Comparison of ENCODE assay signal across 8 cellular contexts in the genomic region with DNA sequence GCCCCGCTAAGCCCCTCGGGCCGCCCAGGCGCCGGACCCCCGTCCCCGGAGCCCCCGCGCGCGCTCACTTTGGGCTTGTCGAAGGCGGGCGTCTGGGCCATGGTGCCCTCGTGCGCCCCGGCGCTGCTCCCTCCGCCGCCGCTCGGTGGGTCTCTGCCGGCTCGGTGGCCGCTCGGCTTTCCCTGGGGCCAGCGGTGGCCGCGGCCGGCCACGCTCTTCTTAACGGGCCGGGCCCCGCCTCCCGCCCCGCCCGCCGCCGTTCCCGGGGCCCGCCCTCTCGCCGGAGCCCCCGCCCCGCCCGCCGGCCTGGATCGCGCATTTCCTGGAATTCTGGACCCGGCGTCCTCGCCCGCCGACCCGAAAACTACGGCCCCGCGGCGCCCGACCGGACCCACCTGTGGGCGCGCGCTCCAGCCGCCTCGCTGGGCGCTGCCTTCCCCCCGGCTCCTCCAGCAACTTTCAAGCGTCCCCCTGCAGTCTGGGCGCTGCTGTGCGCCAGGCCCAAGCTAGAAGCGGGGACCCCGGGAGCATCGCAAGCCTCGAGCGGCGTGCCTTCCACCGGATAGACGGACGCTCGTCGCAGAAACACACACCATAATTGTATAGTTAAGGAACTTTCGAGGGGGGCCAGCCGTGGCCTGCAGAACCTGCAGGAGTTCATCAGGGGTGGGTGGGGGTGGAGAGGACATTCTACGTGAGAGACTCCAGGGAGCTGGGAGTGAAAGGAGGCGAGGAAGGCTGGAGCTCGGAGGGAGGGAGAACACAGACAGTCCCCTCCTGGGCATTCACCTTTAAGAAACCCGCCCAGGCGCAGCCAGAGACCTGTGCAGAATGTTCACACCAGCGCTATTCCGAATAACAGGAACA. TPM values are rescaled to one million over a fixed set of nuclear protein-coding genes. Genes with fewer than 3 reads are reported as not detected.
A peak's percentile ranks its signal among the peaks of the same experiment; 100 is the strongest.
DNase-seq lines count a peak whose midpoint lies in the region; ATAC-seq and TF ChIP-seq lines count a peak whose summit lies in the region.

TSS of gene ADA (minus strand) at position 193 of the 867 bp plus-strand sequence. CDS start at position 101, 92 bp downstream.

- intact Hi-C loops in thyroid gland (cut with DNase I) = no loop called here

- peaks cover 50% of the 10 kb centered on the region for H3K4me1 ChIP-seq in mononuclear cell (ENCODE audit: insufficient read depth, low read length)
- H3K4me1 ChIP-seq in thyroid gland = peaks cover 0 to 7% of the 10 kb centered on the region in 2 donors

- TF ChIP-seq POLR2A in thyroid gland (IDR thresholded peaks at IDR 0.05) = peak in 1 of 2 donors; percentile 55

- no peaks in the 10 kb centered on the region for H3K36me3 ChIP-seq in thyroid gland

- no peaks in the 10 kb centered on the region for H3K9me3 ChIP-seq in mononuclear cell (ENCODE audit: low read depth, low read length)
- no peaks in the 10 kb centered on the region for H3K9me3 ChIP-seq in thyroid gland

- POLR2A ChIA-PET in activated CD8-positive, alpha-beta memory T cell treated with anti-CD3 and anti-CD28 coated beads for 36 hours (lab: Charles Lee) = no interaction called here

- no peak for TF ChIP-seq CTCF in epithelial cell of proximal tubule (conservative IDR thresholded peaks at IDR 0.05; ENCODE audit: low read depth, low read length)
- peak in 1 of 6 experiments; percentile 17 for TF ChIP-seq CTCF in thyroid gland (IDR thresholded peaks at IDR 0.05)

- no peaks in the 10 kb centered on the region for H3K27me3 ChIP-seq in mononuclear cell (ENCODE audit: insufficient read depth, low read length)
- H3K27me3 ChIP-seq in thyroid gland = no peaks in the 10 kb centered on the region

- H3K27ac ChIP-seq in thyroid gland = peak within 1 kb of the TSS; percentile 72 to 84 (median 78)

- DNase-seq in AG20443 (ENCODE audit: low spot score) (peak; percentile 91), NCI-H345 (lab: John Stamatoyannopoulos, UW) (peak; percentile 73), epithelial cell of proximal tubule (ENCODE audit: low read depth) (peak; percentile 30), thyroid gland (peak; percentile 52 to 66)

- WGBS in thyroid gland, 2 donors = 0% methylated on average over 13 to 46 of the region's 91 CpGs

- ATAC-seq in GM21381 (IDR thresholded peaks at IDR 0.05; ENCODE audit: unreplicated experiment) = peak; percentile 36
- ATAC-seq in GM21576 (IDR thresholded peaks at IDR 0.05; ENCODE audit: unreplicated experiment) = no peak

- H3K4me3 ChIP-seq in epithelial cell of proximal tubule (ENCODE audit: low read depth, low read length) = peak within 1 kb of the TSS; percentile 82
- H3K4me3 ChIP-seq in mononuclear cell (ENCODE audit: low read length) = peak within 1 kb of the TSS; percentile 78
- H3K4me3 ChIP-seq in thyroid gland (replicated peaks in 1 of 3) = peak within 1 kb of the TSS; percentile 71 to 99 (median 85)

- CTCF ChIA-PET in activated CD8-positive, alpha-beta memory T cell treated with anti-CD3 and anti-CD28 coated beads for 36 hours (lab: Charles Lee) = interaction anchor here (1.9 kb wide), 1 partner anchor 31 kb away, joined by 9 read pairs; no protein-coding TSS in a partner anchor

RNA-seq across cellular contexts. Expression of gene ADA, which starts in this region (rescaled TPM):
- total RNA-seq in activated CD8-positive, alpha-beta memory T cell treated with anti-CD3 and anti-CD28 coated beads for 36 hours = 10 to 100 TPM; 21.9 to 23.9 TPM
- total RNA-seq in epithelial cell of proximal tubule (14.5 and 19.9 TPM in 2 replicates), mononuclear cell (14.4 TPM), thyroid gland (10 to 100 TPM in 1 of 4 donors, 1 to 10 TPM in 3; 4.0 to 13.9 (median 7.1) TPM)

Comparison
In these comparisons a context has a peak if more than half of its experiments do, and no peak if none do; other contexts are left out.
1. DNase-seq: peak in every context shown above with its lines; median percentile 91 in AG20443; 73 in NCI-H345; 59 in thyroid gland; 30 in epithelial cell of proximal tubule.